8 cellular contexts compared by ENCODE assay signal in the genomic region with DNA sequence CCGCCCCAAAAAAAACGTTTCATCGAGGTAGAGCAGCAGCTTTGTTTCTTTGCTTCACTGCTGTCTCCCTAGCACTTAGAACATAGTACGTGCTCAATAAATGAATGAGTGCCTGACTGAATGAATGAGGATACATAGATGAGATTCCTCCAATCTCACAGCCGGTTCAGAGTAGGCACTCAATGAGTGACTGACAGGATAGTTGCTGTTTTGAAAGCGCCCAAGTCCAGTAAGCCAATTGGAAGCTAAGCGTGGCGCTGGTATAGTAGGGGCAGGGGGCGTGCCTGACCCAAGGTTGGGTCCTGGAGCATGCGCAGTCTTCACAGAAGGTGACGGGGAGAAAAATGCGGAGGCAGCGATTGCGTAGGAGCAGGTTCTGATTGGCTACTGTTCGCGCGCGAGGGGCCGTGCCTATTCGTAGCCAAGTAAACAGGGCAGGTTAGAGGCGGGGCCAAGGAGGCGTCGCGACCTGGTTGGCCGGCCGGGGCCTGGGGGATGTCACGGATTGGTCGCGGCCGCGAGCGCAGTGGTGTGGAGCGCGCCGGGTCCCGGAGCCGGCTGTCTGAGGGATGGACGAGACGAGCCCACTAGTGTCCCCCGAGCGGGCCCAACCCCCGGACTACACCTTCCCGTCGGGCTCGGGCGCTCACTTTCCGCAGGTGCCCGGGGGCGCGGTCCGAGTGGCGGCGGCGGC.
A peak's percentile ranks its signal among the peaks of the same experiment; 100 is the strongest.
DNase-seq lines count a peak whose midpoint lies in the region; ATAC-seq lines count a peak whose summit lies in the region.

TSS of gene PI4K2A (plus strand) at position 498 of the 694 bp plus-strand sequence. CDS start at position 570, 72 bp downstream.

- H3K27me3 ChIP-seq in ACC112 (ENCODE audit: insufficient read depth, low read length), result no peaks in the 10 kb centered on the region

- H3K4me3 ChIP-seq in ACC112 (ENCODE audit: low read depth, low read length) (peak within 1 kb of the TSS; percentile 98), iPS-11a (ENCODE audit: low read depth, low read length) (peak within 1 kb of the TSS; percentile 83), skeletal muscle cell (ENCODE audit: low read depth, low read length) (peak within 1 kb of the TSS; percentile 84)

- peaks cover 43% of the 10 kb centered on the region for H3K79me2 ChIP-seq in ACC112 (ENCODE audit: control insufficient read depth, insufficient read depth, low read length, unreplicated experiment)

- H3K4me1 ChIP-seq in ACC112 (ENCODE audit: control insufficient read depth, insufficient read depth, low read length, unreplicated experiment), result peaks cover 11% of the 10 kb centered on the region

- ATAC-seq in GM18868 (IDR thresholded peaks at IDR 0.05; ENCODE audit: unreplicated experiment) (peak; percentile 98), HG03103 (IDR thresholded peaks at IDR 0.05; ENCODE audit: low read depth, unreplicated experiment) (peak; percentile 97)

- peak within 1 kb of the TSS; percentile 35 for H2AFZ ChIP-seq in ACC112 (ENCODE audit: low read length, unreplicated experiment)

- peaks cover 12% of the 10 kb centered on the region for H3K36me3 ChIP-seq in ACC112 (ENCODE audit: insufficient read depth, low read length)

- peak; percentile 92 for DNase-seq in NCI-H2171 (lab: John Stamatoyannopoulos, UW)
- peak; percentile 98 for DNase-seq in UCSD-AML1 (lab: John Stamatoyannopoulos, UW; ENCODE audit: unreplicated experiment)
- DNase-seq in brain pericyte (ENCODE audit: low read depth, low spot score), result peak; percentile 98
- peak; percentile 97 for DNase-seq in skeletal muscle cell (ENCODE audit: low read depth)

- peak within 1 kb of the TSS; percentile 75 for H3K27ac ChIP-seq in ACC112 (ENCODE audit: low read depth, low read length)

Comparison
In these comparisons a context has a peak if more than half of its experiments do, and no peak if none do; other contexts are left out.
1. Peak in every context shown above with its lines: DNase-seq, ATAC-seq, H3K4me3 ChIP-seq and H3K27ac ChIP-seq.